9 cellular contexts compared by ENCODE assay signal in the genomic region with DNA sequence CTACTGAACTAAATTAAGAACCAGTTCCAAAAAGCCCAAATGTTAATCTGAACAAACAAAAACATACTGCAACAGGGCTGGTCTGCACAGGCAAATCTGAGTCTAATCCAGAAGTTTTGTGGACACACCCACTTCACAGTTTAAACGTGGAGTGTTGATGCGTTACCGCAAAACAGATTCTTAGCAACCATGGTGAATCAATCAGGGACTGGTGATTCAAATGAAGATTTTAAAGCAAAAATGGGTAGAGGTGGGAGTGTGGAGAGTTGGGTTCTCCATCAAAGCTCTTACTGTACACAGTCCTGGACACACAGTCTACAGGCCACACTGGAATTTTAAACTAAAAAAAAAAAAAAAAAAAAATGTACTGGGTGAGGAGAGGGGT. TPM values are rescaled to one million over a fixed set of nuclear protein-coding genes. Genes with fewer than 3 reads are reported as not detected.
DNase-seq lines count a peak whose midpoint lies in the region; FAIRE-seq and TF ChIP-seq lines count a peak whose summit lies in the region.
"Had no signal": no experiment of that assay in that cellular context is flagged by ENCODE, and none has a peak within 500 bp of the region (broad histone marks: within the 10 kb centered on the region; RNA-seq: fewer than 3 reads in every experiment).

No MANE protein-coding gene starts in this region.

- intact Hi-C loops in MCF 10A (cut with micrococcal nuclease): loop anchor here (2.0 kb wide), 2 partner anchors 22 to 28 kb away; no protein-coding TSS in a partner anchor

- H3K4me3 Mint-ChIP-seq in MCF 10A (ENCODE audit: unreplicated experiment): peak overlapping the region; percentile 98
- H3K4me3 Mint-ChIP-seq: immature natural killer cell had no signal

- DNase-seq in LoVo (ENCODE audit: low spot score) (peak; percentile 72), MCF 10A (ENCODE audit: unreplicated experiment) (peak; percentile 79), lung microvascular endothelial cell (ENCODE audit: low read depth in 2 of 2) (peak; percentile 83 to 90), NCI-H526 treated with DMSO at 0.1 percent for 48 hours (lab: John Stamatoyannopoulos, UW) (no peak), HEK293T (ENCODE audit: extremely low spot score) (no peak), cerebellar nuclear complex (lab: John Stamatoyannopoulos, UW) (no peak), H54 (ENCODE audit: insufficient read length, low spot score) (no peak)

- H3K27me3 Mint-ChIP-seq in MCF 10A (ENCODE audit: insufficient read depth, unreplicated experiment): no peaks in the 10 kb centered on the region

- peaks cover 88% of the 10 kb centered on the region for H3K36me3 Mint-ChIP-seq in MCF 10A (ENCODE audit: insufficient read depth, unreplicated experiment)

- peak overlapping the region; percentile 92 for H3K27ac ChIP-seq in C4-2B

- CTCF ChIA-PET in MCF 10A (lab: Yijun Ruan, JAX) (interaction anchor here (0.7 to 2.2 kb wide), 5 partner anchors 21 to 33 kb away, joined by 3 to 11 read pairs (median 4); no protein-coding TSS in a partner anchor), HEK293T (lab: Yijun Ruan, JAX) (no interaction called here)

- peak overlapping the region; percentile 91 for H3K27ac Mint-ChIP-seq in MCF 10A (ENCODE audit: low read depth, unreplicated experiment)

- BruUV-seq in MCF 10A (replicated peaks; lab: Mats Ljungman, UMichigan): no TSS peak

- TF ChIP-seq CTCF in C4-2B (conservative IDR thresholded peaks at IDR 0.05) (no peak), MCF 10A (IDR thresholded peaks at IDR 0.05; ENCODE audit: unreplicated experiment) (no peak)

- peaks cover 76% of the 10 kb centered on the region for H3K4me1 Mint-ChIP-seq in MCF 10A (ENCODE audit: insufficient read depth, unreplicated experiment)

- no peak for TF ChIP-seq POLR2A in H54 (IDR thresholded peaks at IDR 0.05; ENCODE audit: low read depth, low read length)

- H3K9me3 Mint-ChIP-seq in MCF 10A (ENCODE audit: unreplicated experiment): no peaks in the 10 kb centered on the region
- H3K9me3 Mint-ChIP-seq: immature natural killer cell had no signal

- POLR2A ChIA-PET in MCF 10A (lab: Yijun Ruan, JAX): interaction anchor here (0.5 to 13.9 kb wide), 22 partner anchors 9 to 1405 kb away, joined by 3 to 461 read pairs (median 4); a partner anchor contains a TSS
- POLR2A ChIA-PET in HEK293T (lab: Yijun Ruan, JAX): no interaction called here

- no peak for FAIRE-seq in H54 (lab: Jason Lieb, UNC)

TF ChIP-seq in HEK293T, 16 proteins besides CTCF, POLR2A, EP300 and RAD21:
- TF ChIP-seq, protein P1, sequence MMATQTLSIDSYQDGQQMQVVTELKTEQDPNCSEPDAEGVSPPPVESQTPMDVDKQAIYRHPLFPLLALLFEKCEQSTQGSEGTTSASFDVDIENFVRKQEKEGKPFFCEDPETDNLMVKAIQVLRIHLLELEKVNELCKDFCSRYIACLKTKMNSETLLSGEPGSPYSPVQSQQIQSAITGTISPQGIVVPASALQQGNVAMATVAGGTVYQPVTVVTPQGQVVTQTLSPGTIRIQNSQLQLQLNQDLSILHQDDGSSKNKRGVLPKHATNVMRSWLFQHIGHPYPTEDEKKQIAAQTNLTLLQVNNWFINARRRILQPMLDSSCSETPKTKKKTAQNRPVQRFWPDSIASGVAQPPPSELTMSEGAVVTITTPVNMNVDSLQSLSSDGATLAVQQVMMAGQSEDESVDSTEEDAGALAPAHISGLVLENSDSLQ (IDR thresholded peaks at IDR 0.05): no peak
- no peak for TF ChIP-seq ZNF384 (IDR thresholded peaks at IDR 0.05)
- TF ChIP-seq FOXK2 (IDR thresholded peaks at IDR 0.05): no peak

RNA-seq across cellular contexts. Expression of a gene that starts 5.2 kb away (rescaled TPM):
- 3,317 and 3,451 TPM in 2 replicates for total RNA-seq in MCF 10A (2022)
- 2,890 and 4,954 TPM in 2 replicates for total RNA-seq in lung microvascular endothelial cell

Comparison
In these comparisons a context has a peak if more than half of its experiments do, and no peak if none do; other contexts are left out.
1. DNase-seq: peak in LoVo (single experiment), MCF 10A (single experiment) and lung microvascular endothelial cell (2 of 2); none in NCI-H526 treated with DMSO at 0.1 percent for 48 hours (single experiment), HEK293T (single experiment), cerebellar nuclear complex (0 of 2) and H54 (single experiment).